Comparison of ENCODE assay signal across 8 cellular contexts in the genomic region with DNA sequence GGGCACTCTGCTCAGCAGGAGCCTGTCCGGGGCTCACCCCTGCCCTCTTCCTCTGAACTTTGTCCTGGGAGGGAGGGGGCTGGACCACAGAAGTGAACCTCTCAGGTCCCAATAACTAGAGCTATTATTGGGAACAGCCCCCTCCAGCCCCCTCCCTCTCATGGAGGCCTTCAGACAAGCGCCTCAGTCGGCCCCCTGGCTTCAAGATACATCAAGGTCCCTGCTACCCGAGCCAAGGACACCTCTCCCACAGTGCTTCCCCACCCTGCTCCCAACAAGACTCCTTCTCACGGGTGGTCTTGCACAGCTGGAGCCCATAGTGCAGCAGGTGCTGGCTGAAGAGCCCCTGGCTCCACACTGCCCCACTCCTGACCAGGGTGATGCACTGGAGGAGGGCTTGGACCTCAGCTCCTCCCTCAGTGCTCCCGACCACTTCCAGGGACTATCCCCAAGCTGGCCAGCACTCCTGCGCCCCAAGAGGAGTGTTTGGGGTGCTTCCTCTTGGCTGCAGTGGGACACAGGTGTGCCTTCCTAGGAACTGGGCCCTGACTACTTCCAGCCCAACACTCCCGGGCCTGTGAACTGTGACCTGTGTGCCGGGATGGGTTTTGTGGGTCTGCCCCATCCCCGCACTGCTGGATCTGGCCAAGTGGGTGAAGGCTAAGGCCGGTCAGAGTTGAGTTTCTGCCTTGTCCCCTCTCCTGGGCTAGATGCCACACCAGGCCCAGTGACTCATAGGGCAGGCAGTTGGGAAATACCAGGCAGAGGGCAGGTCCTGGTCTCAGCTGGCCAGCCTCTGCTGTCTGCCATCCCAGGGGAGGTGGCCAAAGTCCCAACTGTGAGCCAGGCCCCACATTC. TPM values are rescaled to one million over a fixed set of nuclear protein-coding genes. Genes with fewer than 3 reads are reported as not detected.
DNase-seq lines count a peak whose midpoint lies in the region; ATAC-seq lines count a peak whose summit lies in the region.

No MANE protein-coding gene starts in this region.

- no peak for DNase-seq in H7
- no peak for DNase-seq in T-cell
- peak; percentile 60 for DNase-seq in fibroblast of peridontal ligament (ENCODE audit: extremely low read depth)
- DNase-seq in occipital lobe (lab: John Stamatoyannopoulos, UW) = peak; percentile 59
- no peak for DNase-seq in iPS-NIHi7 (ENCODE audit: extremely low spot score)
- DNase-seq in pons (ENCODE audit: low spot score) = no peak
- no peak for DNase-seq in activated CD4-positive, alpha-beta T cell treated with anti-CD3 and anti-CD28 coated beads, Interleukin-2, amount 50 U/mL, for 1 hour
- DNase-seq in middle frontal gyrus (ENCODE audit: extremely low spot score, low spot score) = no peak

- H3K36me3 ChIP-seq in H7 (replicated peaks; ENCODE audit: control insufficient read depth, insufficient read depth, low read length) = no peaks in the 10 kb centered on the region

- peaks cover 7 to 20% (median 13%) of the 10 kb centered on the region in 3 donors for H3K4me1 Mint-ChIP-seq in T-cell

- POLR2A ChIA-PET in T-cell (lab: Charles Lee) = interaction anchor here in 1 of 2 donors (1.0 to 1.1 kb wide), 2 partner anchors 10 to 11 kb away, joined by 3 to 11 read pairs; a partner anchor contains a TSS

- peak overlapping the region; percentile 83 to 86 (median 84) for H3K4me3 Mint-ChIP-seq in T-cell

- no peaks in the 10 kb centered on the region for H3K27me3 Mint-ChIP-seq in T-cell

- peak overlapping the region; percentile 90 for H3K4me3 ChIP-seq in H7 (ENCODE audit: insufficient read depth, low read depth, low read length)

- CTCF ChIA-PET in T-cell (lab: Charles Lee) = interaction anchor here (0.5 to 1.6 kb wide), 3 partner anchors 10 to 26 kb away, joined by 3 to 6 read pairs (median 4); a partner anchor contains a TSS

- peaks cover 17% of the 10 kb centered on the region for H3K36me3 Mint-ChIP-seq in T-cell

- no peak for ATAC-seq in T-cell (replicated peaks in 1 of 4)

- H3K9me3 Mint-ChIP-seq in T-cell = no peaks in the 10 kb centered on the region

- H3K27ac Mint-ChIP-seq in T-cell = peak overlapping the region; percentile 46 to 58

- no peaks in the 10 kb centered on the region; the same call in 1 of the 2 replicates for H3K27me3 ChIP-seq in H7 (ENCODE audit: control insufficient read depth, insufficient read depth, low read length)

RNA-seq across cellular contexts. Expression of a gene that starts 2.2 kb away (rescaled TPM):
- total RNA-seq in H7 (2014; rRNA removed; shearing (Covaris generic)) = 15.7 and 28.7 TPM in 2 replicates
- 100 to 1,000 TPM; 172 to 212 (median 206) TPM for total RNA-seq in T-cell
- total RNA-seq in occipital lobe = 5.3 TPM

RNA-seq across cellular contexts. Expression of a gene that starts 6.8 kb away (rescaled TPM):
- 20.2 and 35.8 TPM in 2 replicates for total RNA-seq in H7 (2014; rRNA removed; shearing (Covaris generic))
- total RNA-seq in T-cell (1 to 10 TPM; 1.4 to 2.9 (median 1.5) TPM), occipital lobe (0.31 TPM)

RNA-seq across cellular contexts. Expression of a gene that starts 11.1 kb away (rescaled TPM):
- total RNA-seq in H7 (2014; rRNA removed; shearing (Covaris generic)) = 786 and 794 TPM in 2 replicates
- total RNA-seq in T-cell (1,000 to 10,000 TPM; 4,736 to 5,826 (median 5,260) TPM), occipital lobe (227 TPM)

RNA-seq across cellular contexts. Expression of a gene that starts 11.9 kb away (rescaled TPM):
- total RNA-seq in H7 (2014; rRNA removed; shearing (Covaris generic)) = 175 and 190 TPM in 2 replicates
- total RNA-seq in T-cell (10 to 100 TPM; 14.9 to 28.2 (median 25.6) TPM), occipital lobe (44.1 TPM)

RNA-seq across cellular contexts. Expression of a gene that starts 15.9 kb away (rescaled TPM):
- 16.8 and 31.0 TPM in 2 replicates for total RNA-seq in H7 (2014; rRNA removed; shearing (Covaris generic))
- total RNA-seq in T-cell = 10 to 100 TPM; 31.1 to 46.6 (median 39.1) TPM
- 5.1 TPM for total RNA-seq in occipital lobe

Comparison
In these comparisons a context has a peak if more than half of its experiments do, and no peak if none do; other contexts are left out.
1. DNase-seq: peak in fibroblast of peridontal ligament (single experiment) and occipital lobe (single experiment); none in H7 (single experiment), T-cell (0 of 34), iPS-NIHi7 (single experiment), pons (single experiment), activated CD4-positive, alpha-beta T cell treated with anti-CD3 and anti-CD28 coated beads, Interleukin-2, amount 50 U/mL, for 1 hour (single experiment) and middle frontal gyrus (single experiment).